36 cellular contexts compared by ENCODE assay signal in the genomic region with DNA sequence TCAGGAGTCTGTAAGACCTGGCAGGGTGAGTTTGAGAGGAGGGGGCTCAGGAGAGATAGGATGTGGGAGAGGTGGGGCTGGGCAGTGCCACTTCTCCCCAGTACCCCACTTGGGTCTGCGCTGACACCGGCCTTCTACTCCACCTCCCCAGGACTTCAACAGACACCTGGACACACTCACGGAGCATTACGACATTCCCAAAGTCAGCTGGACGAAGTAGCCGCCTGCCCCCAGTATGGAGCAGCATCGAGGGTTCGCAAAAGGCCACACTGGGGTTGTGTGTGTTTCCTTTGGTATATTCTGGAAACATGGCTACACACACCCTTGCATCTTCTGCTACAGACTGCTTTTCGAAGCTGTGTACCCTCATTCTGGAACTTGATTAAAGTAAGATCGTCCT. TPM values are rescaled to one million over a fixed set of nuclear protein-coding genes. Genes with fewer than 3 reads are reported as not detected.
"Had no signal": no experiment of that assay in that cellular context is flagged by ENCODE, and none has a peak within 500 bp of the region (broad histone marks: within the 10 kb centered on the region; RNA-seq: fewer than 3 reads in every experiment).

No MANE protein-coding gene starts in this region.

- H3K27me3 Mint-ChIP-seq: activated B cell treated with CpG ODN at 0.5 μM for 24 hours; activated CD4-positive, alpha-beta memory T cell treated with anti-CD3 and anti-CD28 coated beads for 36 hours; activated naive CD4-positive, alpha-beta T cell treated with anti-CD3 and anti-CD28 coated beads, Interleukin-2, amount 50 U/mL, for 24 hours; activated T-helper 17 cell treated with anti-CD3 and anti-CD28 coated beads, Interleukin-2, amount 50 U/mL, for 72 hours had no signal

- DNase-seq: activated B cell treated with CpG ODN at 0.5 μM for 24 hours; activated CD4-positive, alpha-beta memory T cell treated with anti-CD3 and anti-CD28 coated beads for 36 hours; activated CD4-positive, alpha-beta T cell treated with anti-CD3 and anti-CD28 coated beads for 4 hours; activated CD4-positive, alpha-beta T cell treated with anti-CD3 and anti-CD28 coated beads, Interleukin-2, amount 50 U/mL, for 1 hour; activated CD4-positive, CD25-positive, alpha-beta regulatory T cell treated with anti-CD3 and anti-CD28 coated beads, Interleukin-2, amount 50 U/mL, for 72 hours; activated CD8-positive, alpha-beta memory T cell treated with anti-CD3 and anti-CD28 coated beads, Interleukin-2, amount 50 U/mL, for 4 hours; activated gamma-delta T cell; activated naive CD4-positive, alpha-beta T cell treated with Interleukin-2 at 50 U/mL for 16 hours; activated T-cell treated with anti-CD3 and anti-CD28 coated beads for 4 hours; activated T-cell treated with anti-CD3 and anti-CD28 coated beads, Interleukin-2, amount 50 U/mL, for 72 hours; anterior cingulate cortex; caudate nucleus; Kasumi-1; KG1; MG63; NCI-H1048; NCI-H1105 treated with DMSO at 0.1 percent for 48 hours; NCI-H1436; NCI-H1694; NCI-H1930; NCI-H2081 treated with DMSO at 0.1 percent for 48 hours; NCI-H226; NCI-H524 treated with DMSO at 0.1 percent for 48 hours; Peyer's patch; RPMI8226; SW 1271; T-helper 1 cell; T-helper 2 cell; T-helper 9 cell had no signal

- H3K9me3 Mint-ChIP-seq: activated B cell treated with CpG ODN at 0.5 μM for 24 hours; activated CD4-positive, alpha-beta memory T cell treated with anti-CD3 and anti-CD28 coated beads for 36 hours; activated naive CD4-positive, alpha-beta T cell treated with anti-CD3 and anti-CD28 coated beads, Interleukin-2, amount 50 U/mL, for 24 hours; activated T-cell treated with anti-CD3 and anti-CD28 coated beads, Interleukin-2, amount 50 U/mL, for 72 hours; activated T-helper 17 cell treated with anti-CD3 and anti-CD28 coated beads, Interleukin-2, amount 50 U/mL, for 72 hours; brain had no signal

- H3K27ac ChIP-seq: Peyer's patch, VCaP had no signal

- H3K27ac Mint-ChIP-seq: activated B cell treated with CpG ODN at 0.5 μM for 24 hours; activated CD4-positive, alpha-beta memory T cell treated with anti-CD3 and anti-CD28 coated beads for 36 hours; activated T-cell treated with anti-CD3 and anti-CD28 coated beads, Interleukin-2, amount 50 U/mL, for 72 hours; activated T-helper 17 cell treated with anti-CD3 and anti-CD28 coated beads, Interleukin-2, amount 50 U/mL, for 72 hours; brain had no signal

- H3K4me3 Mint-ChIP-seq: activated B cell treated with CpG ODN at 0.5 μM for 24 hours; activated CD4-positive, alpha-beta memory T cell treated with anti-CD3 and anti-CD28 coated beads for 36 hours; activated naive CD4-positive, alpha-beta T cell treated with anti-CD3 and anti-CD28 coated beads, Interleukin-2, amount 50 U/mL, for 24 hours; activated T-cell treated with anti-CD3 and anti-CD28 coated beads, Interleukin-2, amount 50 U/mL, for 72 hours; activated T-helper 17 cell treated with anti-CD3 and anti-CD28 coated beads, Interleukin-2, amount 50 U/mL, for 72 hours had no signal

- ATAC-seq: activated T-cell treated with anti-CD3 and anti-CD28 coated beads, Interleukin-2, amount 50 U/mL, for 72 hours; activated T-helper 17 cell treated with anti-CD3 and anti-CD28 coated beads, Interleukin-2, amount 50 U/mL, for 72 hours had no signal

- FAIRE-seq: bronchial epithelial cell had no signal

- H3K4me3 ChIP-seq: MG63, Peyer's patch had no signal

- H3K27me3 ChIP-seq: MG63, Peyer's patch had no signal

- H3K9me3 ChIP-seq: MG63, Peyer's patch had no signal

RNA-seq across cellular contexts. Expression of a gene that starts 17.4 kb away (rescaled TPM):
- total RNA-seq: activated B cell treated with CpG ODN at 0.5 μM for 24 hours; activated CD4-positive, alpha-beta memory T cell treated with anti-CD3 and anti-CD28 coated beads for 36 hours; activated T-cell treated with anti-CD3 and anti-CD28 coated beads, Interleukin-2, amount 50 U/mL, for 72 hours; bronchial epithelial cell; NCI-H460; Peyer's patch; Right ventricle myocardium inferior had no signal

RNA-seq across cellular contexts. Expression of a gene that starts 47.3 kb away (rescaled TPM):
- total RNA-seq: NCI-H460 had no signal
